2 cellular contexts compared by ENCODE assay signal in the genomic region with DNA sequence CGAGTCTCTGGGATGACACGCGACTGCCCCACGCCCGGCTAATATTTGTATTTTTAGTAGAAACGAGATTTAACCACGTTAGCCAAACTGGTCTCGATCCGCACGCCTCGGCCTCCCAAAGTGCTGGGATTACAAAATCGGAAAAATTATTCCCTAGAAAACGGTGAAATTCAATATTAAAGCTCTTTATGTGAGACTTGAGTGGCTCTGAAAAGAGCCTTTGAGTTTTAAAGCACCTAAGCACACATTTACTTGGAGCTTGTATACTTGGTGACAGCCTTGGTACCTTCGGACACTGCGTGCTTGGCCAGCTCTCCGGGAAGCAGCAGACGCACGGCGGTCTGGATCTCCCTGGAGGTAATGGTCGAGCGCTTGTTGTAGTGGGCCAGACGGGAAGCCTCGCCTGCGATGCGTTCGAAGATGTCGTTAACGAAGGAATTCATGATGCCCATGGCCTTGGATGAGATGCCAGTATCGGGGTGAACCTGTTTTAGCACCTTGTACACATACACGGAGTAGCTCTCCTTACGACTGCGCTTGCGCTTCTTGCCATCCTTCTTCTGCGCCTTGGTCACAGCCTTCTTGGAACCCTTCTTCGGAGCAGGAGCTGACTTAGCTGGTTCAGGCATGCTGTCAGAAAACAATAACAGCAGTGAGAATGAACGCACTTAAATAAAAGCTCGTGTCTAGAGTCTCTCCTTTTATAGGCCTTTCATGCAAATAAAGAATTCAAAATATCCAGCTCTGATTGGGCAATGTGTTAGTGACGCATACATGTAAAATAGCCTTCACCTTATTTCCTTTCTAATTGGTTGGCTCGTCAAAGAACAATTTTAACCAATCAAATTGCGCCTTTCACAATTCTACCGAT.
TF ChIP-seq lines count a peak whose summit lies in the region.

No MANE protein-coding gene starts in this region.

TF ChIP-seq in HEK293, 187 proteins besides CTCF, POLR2A, EP300 and RAD21 (continued from another document):
- TF ChIP-seq, protein P1, sequence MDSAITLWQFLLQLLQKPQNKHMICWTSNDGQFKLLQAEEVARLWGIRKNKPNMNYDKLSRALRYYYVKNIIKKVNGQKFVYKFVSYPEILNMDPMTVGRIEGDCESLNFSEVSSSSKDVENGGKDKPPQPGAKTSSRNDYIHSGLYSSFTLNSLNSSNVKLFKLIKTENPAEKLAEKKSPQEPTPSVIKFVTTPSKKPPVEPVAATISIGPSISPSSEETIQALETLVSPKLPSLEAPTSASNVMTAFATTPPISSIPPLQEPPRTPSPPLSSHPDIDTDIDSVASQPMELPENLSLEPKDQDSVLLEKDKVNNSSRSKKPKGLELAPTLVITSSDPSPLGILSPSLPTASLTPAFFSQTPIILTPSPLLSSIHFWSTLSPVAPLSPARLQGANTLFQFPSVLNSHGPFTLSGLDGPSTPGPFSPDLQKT (IDR thresholded peaks at IDR 0.05; ENCODE audit: borderline replicate concordance, low read depth, low read length), result peak; percentile 49; the same call in 1 of the 2 replicates
- TF ChIP-seq, protein P2, sequence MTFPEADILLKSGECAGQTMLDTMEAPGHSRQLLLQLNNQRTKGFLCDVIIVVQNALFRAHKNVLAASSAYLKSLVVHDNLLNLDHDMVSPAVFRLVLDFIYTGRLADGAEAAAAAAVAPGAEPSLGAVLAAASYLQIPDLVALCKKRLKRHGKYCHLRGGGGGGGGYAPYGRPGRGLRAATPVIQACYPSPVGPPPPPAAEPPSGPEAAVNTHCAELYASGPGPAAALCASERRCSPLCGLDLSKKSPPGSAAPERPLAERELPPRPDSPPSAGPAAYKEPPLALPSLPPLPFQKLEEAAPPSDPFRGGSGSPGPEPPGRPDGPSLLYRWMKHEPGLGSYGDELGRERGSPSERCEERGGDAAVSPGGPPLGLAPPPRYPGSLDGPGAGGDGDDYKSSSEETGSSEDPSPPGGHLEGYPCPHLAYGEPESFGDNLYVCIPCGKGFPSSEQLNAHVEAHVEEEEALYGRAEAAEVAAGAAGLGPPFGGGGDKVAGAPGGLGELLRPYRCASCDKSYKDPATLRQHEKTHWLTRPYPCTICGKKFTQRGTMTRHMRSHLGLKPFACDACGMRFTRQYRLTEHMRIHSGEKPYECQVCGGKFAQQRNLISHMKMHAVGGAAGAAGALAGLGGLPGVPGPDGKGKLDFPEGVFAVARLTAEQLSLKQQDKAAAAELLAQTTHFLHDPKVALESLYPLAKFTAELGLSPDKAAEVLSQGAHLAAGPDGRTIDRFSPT (tag by site-specific recombination; IDR thresholded peaks at IDR 0.05), result no peak
- TF ChIP-seq ZNF624 (tag by site-specific recombination; IDR thresholded peaks at IDR 0.05), result no peak
- no peak for TF ChIP-seq ZNF138 (tag by site-specific recombination; IDR thresholded peaks at IDR 0.05; ENCODE audit: borderline replicate concordance)
- no peak for TF ChIP-seq ZBTB7A (tag by site-specific recombination; IDR thresholded peaks at IDR 0.05; ENCODE audit: low read depth)

TF ChIP-seq in SK-N-SH, 30 proteins besides CTCF, POLR2A, EP300 and RAD21 (continued from another document):
- TF ChIP-seq, protein P3, sequence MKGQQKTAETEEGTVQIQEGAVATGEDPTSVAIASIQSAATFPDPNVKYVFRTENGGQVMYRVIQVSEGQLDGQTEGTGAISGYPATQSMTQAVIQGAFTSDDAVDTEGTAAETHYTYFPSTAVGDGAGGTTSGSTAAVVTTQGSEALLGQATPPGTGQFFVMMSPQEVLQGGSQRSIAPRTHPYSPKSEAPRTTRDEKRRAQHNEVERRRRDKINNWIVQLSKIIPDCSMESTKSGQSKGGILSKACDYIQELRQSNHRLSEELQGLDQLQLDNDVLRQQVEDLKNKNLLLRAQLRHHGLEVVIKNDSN (IDR thresholded peaks at IDR 0.05; ENCODE audit: borderline replicate concordance, low read depth), result no peak
- peak; percentile 4; the same call in 1 of the 2 replicates for TF ChIP-seq TCF12 (IDR thresholded peaks at IDR 0.05)
- no peak for TF ChIP-seq RXRA (IDR thresholded peaks at IDR 0.05; ENCODE audit: borderline replicate concordance, low read depth)
- TF ChIP-seq, protein P4, sequence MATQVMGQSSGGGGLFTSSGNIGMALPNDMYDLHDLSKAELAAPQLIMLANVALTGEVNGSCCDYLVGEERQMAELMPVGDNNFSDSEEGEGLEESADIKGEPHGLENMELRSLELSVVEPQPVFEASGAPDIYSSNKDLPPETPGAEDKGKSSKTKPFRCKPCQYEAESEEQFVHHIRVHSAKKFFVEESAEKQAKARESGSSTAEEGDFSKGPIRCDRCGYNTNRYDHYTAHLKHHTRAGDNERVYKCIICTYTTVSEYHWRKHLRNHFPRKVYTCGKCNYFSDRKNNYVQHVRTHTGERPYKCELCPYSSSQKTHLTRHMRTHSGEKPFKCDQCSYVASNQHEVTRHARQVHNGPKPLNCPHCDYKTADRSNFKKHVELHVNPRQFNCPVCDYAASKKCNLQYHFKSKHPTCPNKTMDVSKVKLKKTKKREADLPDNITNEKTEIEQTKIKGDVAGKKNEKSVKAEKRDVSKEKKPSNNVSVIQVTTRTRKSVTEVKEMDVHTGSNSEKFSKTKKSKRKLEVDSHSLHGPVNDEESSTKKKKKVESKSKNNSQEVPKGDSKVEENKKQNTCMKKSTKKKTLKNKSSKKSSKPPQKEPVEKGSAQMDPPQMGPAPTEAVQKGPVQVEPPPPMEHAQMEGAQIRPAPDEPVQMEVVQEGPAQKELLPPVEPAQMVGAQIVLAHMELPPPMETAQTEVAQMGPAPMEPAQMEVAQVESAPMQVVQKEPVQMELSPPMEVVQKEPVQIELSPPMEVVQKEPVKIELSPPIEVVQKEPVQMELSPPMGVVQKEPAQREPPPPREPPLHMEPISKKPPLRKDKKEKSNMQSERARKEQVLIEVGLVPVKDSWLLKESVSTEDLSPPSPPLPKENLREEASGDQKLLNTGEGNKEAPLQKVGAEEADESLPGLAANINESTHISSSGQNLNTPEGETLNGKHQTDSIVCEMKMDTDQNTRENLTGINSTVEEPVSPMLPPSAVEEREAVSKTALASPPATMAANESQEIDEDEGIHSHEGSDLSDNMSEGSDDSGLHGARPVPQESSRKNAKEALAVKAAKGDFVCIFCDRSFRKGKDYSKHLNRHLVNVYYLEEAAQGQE (IDR thresholded peaks at IDR 0.05; ENCODE audit: low read depth, low read length), result peak; percentile 39
- TF ChIP-seq TAF1 (IDR thresholded peaks at IDR 0.05; ENCODE audit: borderline replicate concordance, low read depth, low read length), result peak; percentile 85; the same call in 1 of the 2 replicates
- TF ChIP-seq, protein P5, sequence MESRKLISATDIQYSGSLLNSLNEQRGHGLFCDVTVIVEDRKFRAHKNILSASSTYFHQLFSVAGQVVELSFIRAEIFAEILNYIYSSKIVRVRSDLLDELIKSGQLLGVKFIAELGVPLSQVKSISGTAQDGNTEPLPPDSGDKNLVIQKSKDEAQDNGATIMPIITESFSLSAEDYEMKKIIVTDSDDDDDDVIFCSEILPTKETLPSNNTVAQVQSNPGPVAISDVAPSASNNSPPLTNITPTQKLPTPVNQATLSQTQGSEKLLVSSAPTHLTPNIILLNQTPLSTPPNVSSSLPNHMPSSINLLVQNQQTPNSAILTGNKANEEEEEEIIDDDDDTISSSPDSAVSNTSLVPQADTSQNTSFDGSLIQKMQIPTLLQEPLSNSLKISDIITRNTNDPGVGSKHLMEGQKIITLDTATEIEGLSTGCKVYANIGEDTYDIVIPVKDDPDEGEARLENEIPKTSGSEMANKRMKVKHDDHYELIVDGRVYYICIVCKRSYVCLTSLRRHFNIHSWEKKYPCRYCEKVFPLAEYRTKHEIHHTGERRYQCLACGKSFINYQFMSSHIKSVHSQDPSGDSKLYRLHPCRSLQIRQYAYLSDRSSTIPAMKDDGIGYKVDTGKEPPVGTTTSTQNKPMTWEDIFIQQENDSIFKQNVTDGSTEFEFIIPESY (IDR thresholded peaks at IDR 0.05; ENCODE audit: borderline replicate concordance, low read depth), result peak; percentile 90
- TF ChIP-seq, protein P6, sequence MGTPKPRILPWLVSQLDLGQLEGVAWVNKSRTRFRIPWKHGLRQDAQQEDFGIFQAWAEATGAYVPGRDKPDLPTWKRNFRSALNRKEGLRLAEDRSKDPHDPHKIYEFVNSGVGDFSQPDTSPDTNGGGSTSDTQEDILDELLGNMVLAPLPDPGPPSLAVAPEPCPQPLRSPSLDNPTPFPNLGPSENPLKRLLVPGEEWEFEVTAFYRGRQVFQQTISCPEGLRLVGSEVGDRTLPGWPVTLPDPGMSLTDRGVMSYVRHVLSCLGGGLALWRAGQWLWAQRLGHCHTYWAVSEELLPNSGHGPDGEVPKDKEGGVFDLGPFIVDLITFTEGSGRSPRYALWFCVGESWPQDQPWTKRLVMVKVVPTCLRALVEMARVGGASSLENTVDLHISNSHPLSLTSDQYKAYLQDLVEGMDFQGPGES (IDR thresholded peaks at IDR 0.05; ENCODE audit: low read depth, low read length), result peak; percentile 79; the same call in 1 of the 2 replicates
- TF ChIP-seq, protein P7, sequence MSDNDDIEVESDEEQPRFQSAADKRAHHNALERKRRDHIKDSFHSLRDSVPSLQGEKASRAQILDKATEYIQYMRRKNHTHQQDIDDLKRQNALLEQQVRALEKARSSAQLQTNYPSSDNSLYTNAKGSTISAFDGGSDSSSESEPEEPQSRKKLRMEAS (IDR thresholded peaks at IDR 0.05; ENCODE audit: low read depth), result peak; percentile 61
